22 cellular contexts compared by ENCODE assay signal in the genomic region with DNA sequence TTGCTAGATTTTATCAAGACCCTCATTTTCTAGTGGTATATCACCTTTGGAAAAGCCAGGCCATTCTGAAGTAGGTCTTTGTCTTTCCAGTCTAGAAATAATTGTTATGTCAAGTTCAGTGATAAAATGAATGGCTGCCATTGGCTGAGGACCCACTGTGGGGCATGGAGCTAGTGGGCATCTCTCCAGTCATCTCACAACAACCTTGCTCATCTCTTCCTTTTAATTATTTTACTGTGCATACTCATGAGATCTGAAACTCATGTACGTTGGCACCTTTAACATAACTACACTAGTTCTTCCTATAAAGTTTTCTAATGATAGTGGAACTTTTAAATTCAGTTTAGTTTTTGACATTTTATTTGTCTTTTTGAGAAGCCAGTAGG.
"Had no signal": no experiment of that assay in that cellular context is flagged by ENCODE, and none has a peak within 500 bp of the region (broad histone marks: within the 10 kb centered on the region; RNA-seq: fewer than 3 reads in every experiment).

No MANE protein-coding gene starts in this region.

- H3K4me1 Mint-ChIP-seq: central memory CD8-positive, alpha-beta T cell; T-cell had no signal

- H3K9me2 ChIP-seq: SK-N-SH had no signal

- H3K79me2 ChIP-seq: parathyroid adenoma had no signal

- H3K9me3 ChIP-seq: colonic mucosa, neutrophil, SK-N-SH, transverse colon, uterus had no signal

- H3K4me3 Mint-ChIP-seq: central memory CD8-positive, alpha-beta T cell; natural killer cell treated with Interleukin-12 subunit alpha and Interleukin-12 subunit beta and Interleukin-15 and Interleukin-18, amount 100 ng/mL, for 72 hours; T-cell had no signal

- DNase-seq: activated CD8-positive, alpha-beta memory T cell treated with anti-CD3 and anti-CD28 coated beads, Interleukin-2, amount 50 U/mL, for 4 hours; activated naive CD4-positive, alpha-beta T cell; aorta; brain microvascular endothelial cell; colonic mucosa; foreskin keratinocyte; glutamatergic neuron; hippocampal formation; islet precursor cell; SK-N-SH; stimulated activated CD8-positive, alpha-beta memory T cell treated with anti-CD3 and anti-CD28 coated beads, Interleukin-4, amount 100 ng/mL, for 48 hours; stimulated activated naive CD4-positive, alpha-beta T cell treated with Interleukin-2 at 50 U/mL for 16 hours; T-cell; T1000; transverse colon; uterus had no signal

- H3K4me2 ChIP-seq: SK-N-SH, smooth muscle cell had no signal

- H3K36me3 ChIP-seq: brain microvascular endothelial cell, colonic mucosa, neutrophil, transverse colon, uterus had no signal

- H3K4me3 ChIP-seq: colonic mucosa, lung, smooth muscle cell, transverse colon, uterus had no signal

- H3K4me1 ChIP-seq: colonic mucosa, foreskin keratinocyte, parathyroid adenoma, transverse colon had no signal

- H3K27ac Mint-ChIP-seq: natural killer cell treated with Interleukin-12 subunit alpha and Interleukin-12 subunit beta and Interleukin-15 and Interleukin-18, amount 100 ng/mL, for 72 hours; T-cell had no signal

- H3K27me3 ChIP-seq: brain microvascular endothelial cell, colonic mucosa, foreskin keratinocyte, neutrophil, transverse colon, uterus had no signal

- H3K27ac ChIP-seq: brain microvascular endothelial cell, colonic mucosa, foreskin keratinocyte, neutrophil, parathyroid adenoma, transverse colon, uterus had no signal

- H3K9me3 Mint-ChIP-seq: T-cell had no signal

- H3K27me3 Mint-ChIP-seq: central memory CD8-positive, alpha-beta T cell; natural killer cell treated with Interleukin-12 subunit alpha and Interleukin-12 subunit beta and Interleukin-15 and Interleukin-18, amount 100 ng/mL, for 72 hours; T-cell had no signal

- H3K36me3 Mint-ChIP-seq: natural killer cell treated with Interleukin-12 subunit alpha and Interleukin-12 subunit beta and Interleukin-15 and Interleukin-18, amount 100 ng/mL, for 72 hours; T-cell had no signal
